1 cellular context compared by ENCODE assay signal in the genomic region with DNA sequence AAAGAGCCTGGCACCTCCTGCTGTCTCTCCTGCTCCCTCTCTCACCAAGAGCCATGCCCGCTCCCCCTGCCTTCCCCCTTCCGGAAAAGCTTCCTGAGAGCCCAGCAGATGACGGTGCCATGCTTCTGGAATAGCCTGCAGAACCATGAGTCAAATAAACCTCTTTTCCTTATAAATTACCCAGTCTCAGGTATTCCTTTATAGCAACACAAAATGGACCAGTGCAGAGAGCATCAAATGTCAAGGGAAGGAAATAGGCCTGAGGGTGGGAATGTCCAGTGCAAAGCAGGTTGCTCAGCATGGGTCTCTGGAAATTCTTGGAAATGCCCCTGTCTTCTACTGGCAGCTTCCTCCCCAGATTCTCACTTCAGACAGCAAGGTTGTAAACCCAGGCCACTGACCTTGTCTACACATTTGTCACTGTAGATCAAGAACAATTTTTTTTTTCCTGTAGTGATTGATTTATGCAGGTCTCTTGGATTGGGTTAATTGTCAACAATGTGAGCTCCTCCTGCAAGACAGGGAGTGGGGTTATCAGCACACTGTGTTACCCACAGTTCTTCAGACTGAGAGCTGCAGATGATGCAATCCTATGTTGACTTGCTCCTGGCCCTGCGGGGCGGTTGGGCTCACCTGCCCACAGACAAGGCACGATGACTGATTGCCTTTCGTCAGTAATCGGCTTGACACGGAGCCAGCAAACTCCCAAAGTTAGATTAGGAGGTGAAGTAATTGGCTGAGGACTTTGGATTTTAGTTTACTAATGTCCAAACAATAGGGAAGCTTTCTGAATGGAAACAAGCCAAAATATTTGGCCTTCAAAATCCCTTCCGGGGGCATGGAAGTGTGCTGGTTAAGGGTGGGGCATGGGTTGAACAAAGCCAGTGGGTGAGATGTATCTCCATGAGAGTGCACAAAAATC.
TF ChIP-seq lines count a peak whose summit lies in the region.

No MANE protein-coding gene starts in this region.

TF ChIP-seq in HepG2, 621 proteins besides CTCF, POLR2A, EP300 and RAD21 (continued from another document):
- TF ChIP-seq, protein P1, sequence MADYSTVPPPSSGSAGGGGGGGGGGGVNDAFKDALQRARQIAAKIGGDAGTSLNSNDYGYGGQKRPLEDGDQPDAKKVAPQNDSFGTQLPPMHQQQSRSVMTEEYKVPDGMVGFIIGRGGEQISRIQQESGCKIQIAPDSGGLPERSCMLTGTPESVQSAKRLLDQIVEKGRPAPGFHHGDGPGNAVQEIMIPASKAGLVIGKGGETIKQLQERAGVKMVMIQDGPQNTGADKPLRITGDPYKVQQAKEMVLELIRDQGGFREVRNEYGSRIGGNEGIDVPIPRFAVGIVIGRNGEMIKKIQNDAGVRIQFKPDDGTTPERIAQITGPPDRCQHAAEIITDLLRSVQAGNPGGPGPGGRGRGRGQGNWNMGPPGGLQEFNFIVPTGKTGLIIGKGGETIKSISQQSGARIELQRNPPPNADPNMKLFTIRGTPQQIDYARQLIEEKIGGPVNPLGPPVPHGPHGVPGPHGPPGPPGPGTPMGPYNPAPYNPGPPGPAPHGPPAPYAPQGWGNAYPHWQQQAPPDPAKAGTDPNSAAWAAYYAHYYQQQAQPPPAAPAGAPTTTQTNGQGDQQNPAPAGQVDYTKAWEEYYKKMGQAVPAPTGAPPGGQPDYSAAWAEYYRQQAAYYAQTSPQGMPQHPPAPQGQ (CRISPR knock-in tag; IDR thresholded peaks at IDR 0.05; ENCODE audit: borderline replicate concordance) = no peak
- TF ChIP-seq ZNF776 (CRISPR knock-in tag; IDR thresholded peaks at IDR 0.05) (no peak), HDAC6 (IDR thresholded peaks at IDR 0.05; ENCODE audit: low read depth, low read length) (no peak), DR1 (CRISPR knock-in tag; IDR thresholded peaks at IDR 0.05) (no peak), SRY (CRISPR knock-in tag; IDR thresholded peaks at IDR 0.05) (no peak), ZNF143 (CRISPR knock-in tag; IDR thresholded peaks at IDR 0.05) (peak; percentile 77), ZFP82 (CRISPR knock-in tag; IDR thresholded peaks at IDR 0.05; ENCODE audit: borderline replicate concordance) (no peak)
- TF ChIP-seq, protein P2, sequence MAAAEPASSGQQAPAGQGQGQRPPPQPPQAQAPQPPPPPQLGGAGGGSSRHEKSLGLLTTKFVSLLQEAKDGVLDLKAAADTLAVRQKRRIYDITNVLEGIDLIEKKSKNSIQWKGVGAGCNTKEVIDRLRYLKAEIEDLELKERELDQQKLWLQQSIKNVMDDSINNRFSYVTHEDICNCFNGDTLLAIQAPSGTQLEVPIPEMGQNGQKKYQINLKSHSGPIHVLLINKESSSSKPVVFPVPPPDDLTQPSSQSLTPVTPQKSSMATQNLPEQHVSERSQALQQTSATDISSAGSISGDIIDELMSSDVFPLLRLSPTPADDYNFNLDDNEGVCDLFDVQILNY (CRISPR knock-in tag; conservative IDR thresholded peaks at IDR 0.05) = no peak
- TF ChIP-seq, protein P3, sequence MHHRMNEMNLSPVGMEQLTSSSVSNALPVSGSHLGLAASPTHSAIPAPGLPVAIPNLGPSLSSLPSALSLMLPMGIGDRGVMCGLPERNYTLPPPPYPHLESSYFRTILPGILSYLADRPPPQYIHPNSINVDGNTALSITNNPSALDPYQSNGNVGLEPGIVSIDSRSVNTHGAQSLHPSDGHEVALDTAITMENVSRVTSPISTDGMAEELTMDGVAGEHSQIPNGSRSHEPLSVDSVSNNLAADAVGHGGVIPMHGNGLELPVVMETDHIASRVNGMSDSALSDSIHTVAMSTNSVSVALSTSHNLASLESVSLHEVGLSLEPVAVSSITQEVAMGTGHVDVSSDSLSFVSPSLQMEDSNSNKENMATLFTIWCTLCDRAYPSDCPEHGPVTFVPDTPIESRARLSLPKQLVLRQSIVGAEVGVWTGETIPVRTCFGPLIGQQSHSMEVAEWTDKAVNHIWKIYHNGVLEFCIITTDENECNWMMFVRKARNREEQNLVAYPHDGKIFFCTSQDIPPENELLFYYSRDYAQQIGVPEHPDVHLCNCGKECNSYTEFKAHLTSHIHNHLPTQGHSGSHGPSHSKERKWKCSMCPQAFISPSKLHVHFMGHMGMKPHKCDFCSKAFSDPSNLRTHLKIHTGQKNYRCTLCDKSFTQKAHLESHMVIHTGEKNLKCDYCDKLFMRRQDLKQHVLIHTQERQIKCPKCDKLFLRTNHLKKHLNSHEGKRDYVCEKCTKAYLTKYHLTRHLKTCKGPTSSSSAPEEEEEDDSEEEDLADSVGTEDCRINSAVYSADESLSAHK (CRISPR knock-in tag; IDR thresholded peaks at IDR 0.05; ENCODE audit: borderline replicate concordance) = no peak
- TF ChIP-seq, protein P4, sequence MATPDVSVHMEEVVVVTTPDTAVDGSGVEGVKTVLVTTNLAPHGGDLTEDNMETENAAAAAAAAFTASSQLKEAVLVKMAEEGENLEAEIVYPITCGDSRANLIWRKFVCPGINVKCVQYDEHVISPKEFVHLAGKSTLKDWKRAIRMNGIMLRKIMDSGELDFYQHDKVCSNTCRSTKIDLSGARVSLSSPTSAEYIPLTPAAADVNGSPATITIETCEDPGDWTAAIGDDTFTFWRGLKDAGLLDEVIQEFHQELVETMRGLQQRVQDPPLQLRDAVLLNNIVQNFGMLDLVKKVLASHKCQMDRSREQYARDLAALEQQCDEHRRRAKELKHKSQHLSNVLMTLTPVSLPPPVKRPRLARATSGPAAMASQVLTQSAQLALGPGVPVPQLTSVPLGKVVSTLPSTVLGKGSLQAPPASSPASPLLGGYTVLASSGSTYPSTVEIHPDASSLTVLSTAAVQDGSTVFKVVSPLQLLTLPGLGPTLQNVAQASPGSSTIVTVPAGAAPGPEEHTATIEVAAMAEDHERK (CRISPR knock-in tag; IDR thresholded peaks at IDR 0.05; ENCODE audit: low read depth) = no peak
- TF ChIP-seq, protein P5, sequence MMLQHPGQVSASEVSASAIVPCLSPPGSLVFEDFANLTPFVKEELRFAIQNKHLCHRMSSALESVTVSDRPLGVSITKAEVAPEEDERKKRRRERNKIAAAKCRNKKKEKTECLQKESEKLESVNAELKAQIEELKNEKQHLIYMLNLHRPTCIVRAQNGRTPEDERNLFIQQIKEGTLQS (CRISPR knock-in tag; IDR thresholded peaks at IDR 0.05) = peak; percentile 96
- TF ChIP-seq, protein P6, sequence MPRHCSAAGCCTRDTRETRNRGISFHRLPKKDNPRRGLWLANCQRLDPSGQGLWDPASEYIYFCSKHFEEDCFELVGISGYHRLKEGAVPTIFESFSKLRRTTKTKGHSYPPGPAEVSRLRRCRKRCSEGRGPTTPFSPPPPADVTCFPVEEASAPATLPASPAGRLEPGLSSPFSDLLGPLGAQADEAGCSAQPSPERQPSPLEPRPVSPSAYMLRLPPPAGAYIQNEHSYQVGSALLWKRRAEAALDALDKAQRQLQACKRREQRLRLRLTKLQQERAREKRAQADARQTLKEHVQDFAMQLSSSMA (CRISPR knock-in tag; IDR thresholded peaks at IDR 0.05) = no peak
- TF ChIP-seq, protein P7, sequence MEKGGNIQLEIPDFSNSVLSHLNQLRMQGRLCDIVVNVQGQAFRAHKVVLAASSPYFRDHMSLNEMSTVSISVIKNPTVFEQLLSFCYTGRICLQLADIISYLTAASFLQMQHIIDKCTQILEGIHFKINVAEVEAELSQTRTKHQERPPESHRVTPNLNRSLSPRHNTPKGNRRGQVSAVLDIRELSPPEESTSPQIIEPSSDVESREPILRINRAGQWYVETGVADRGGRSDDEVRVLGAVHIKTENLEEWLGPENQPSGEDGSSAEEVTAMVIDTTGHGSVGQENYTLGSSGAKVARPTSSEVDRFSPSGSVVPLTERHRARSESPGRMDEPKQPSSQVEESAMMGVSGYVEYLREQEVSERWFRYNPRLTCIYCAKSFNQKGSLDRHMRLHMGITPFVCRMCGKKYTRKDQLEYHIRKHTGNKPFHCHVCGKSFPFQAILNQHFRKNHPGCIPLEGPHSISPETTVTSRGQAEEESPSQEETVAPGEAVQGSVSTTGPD (CRISPR knock-in tag; IDR thresholded peaks at IDR 0.05) = no peak
TF ChIP-seq in HepG2: peak in this region for 170.
